ENCODE assay signal across 1 cellular context in the genomic region with DNA sequence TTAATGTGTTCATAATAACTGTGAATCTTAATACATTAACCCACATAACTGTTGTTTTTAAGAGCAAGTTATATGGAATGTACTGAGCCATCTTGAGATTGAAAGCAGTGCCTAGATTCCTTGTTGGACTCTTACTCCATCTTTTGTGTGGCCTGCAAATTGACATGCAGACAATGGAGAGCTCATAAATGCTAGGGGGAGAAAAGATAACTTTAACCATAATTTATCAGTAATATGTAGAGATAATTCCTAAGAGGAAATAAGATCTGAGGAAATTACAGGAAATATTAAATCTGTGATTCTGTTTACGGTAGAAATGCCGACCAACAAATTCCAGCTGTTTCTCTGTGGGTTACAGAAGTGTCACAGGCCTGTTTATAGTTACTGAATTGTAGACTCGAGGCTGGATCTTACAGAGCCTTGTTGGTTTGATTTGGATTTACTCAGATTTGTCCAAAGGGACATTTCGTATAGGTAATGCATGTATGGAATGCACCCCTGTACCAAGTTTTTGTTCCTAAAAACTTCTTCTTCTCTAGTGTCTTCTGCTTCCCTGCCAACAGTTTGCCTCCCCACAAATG.
TF ChIP-seq lines count a peak whose summit lies in the region.

No MANE protein-coding gene starts in this region.

TF ChIP-seq in IMR-90, 13 proteins besides CTCF, POLR2A, EP300 and RAD21 (continued from another document):
- TF ChIP-seq BHLHE40 (IDR thresholded peaks at IDR 0.05; ENCODE audit: low read depth, low read length) (no peak), FOS (IDR thresholded peaks at IDR 0.05; ENCODE audit: low read depth, low read length) (no peak)
